8 cellular contexts compared by ENCODE assay signal in genomic region chr11:3807856-3808845, GRCh38. TPM values are rescaled to one million over a fixed set of nuclear protein-coding genes. Genes with fewer than 3 reads are reported as not detected.
DNase-seq lines count a peak whose midpoint lies in the region; ATAC-seq, FAIRE-seq and TF ChIP-seq lines count a peak whose summit lies in the region.

TSS of gene PGAP2 (plus strand) at chr11:3808560. CDS start at chr11:3811260, 2,700 bp downstream.

- peak within 1 kb of the TSS; percentile 80 to 90 for H3K27ac ChIP-seq in A549

- no peak for FAIRE-seq in A549 (lab: Jason Lieb, UNC)

- H3K4me2 ChIP-seq in A549, result peak within 1 kb of the TSS; percentile 95

- H3K27me3 ChIP-seq in endocrine pancreas (ENCODE audit: control insufficient read depth, insufficient read depth, low read length), result no peaks in the 10 kb centered on the region

- TF ChIP-seq EP300 in A549 (IDR thresholded peaks at IDR 0.05), result no peak

- peak within 1 kb of the TSS; percentile 84 for H3K4me3 Mint-ChIP-seq in activated CD4-positive, alpha-beta memory T cell treated with anti-CD3 and anti-CD28 coated beads for 36 hours
- H3K4me3 Mint-ChIP-seq in memory B cell, result peak within 1 kb of the TSS; percentile 95

- no peaks in the 10 kb centered on the region for H3K36me3 ChIP-seq in endocrine pancreas (ENCODE audit: control insufficient read depth, insufficient read depth, low read length)

- H3K9me3 Mint-ChIP-seq in activated CD4-positive, alpha-beta memory T cell treated with anti-CD3 and anti-CD28 coated beads for 36 hours, result no peaks in the 10 kb centered on the region
- no peaks in the 10 kb centered on the region for H3K9me3 Mint-ChIP-seq in memory B cell

- H3K27me3 Mint-ChIP-seq in activated CD4-positive, alpha-beta memory T cell treated with anti-CD3 and anti-CD28 coated beads for 36 hours, result no peaks in the 10 kb centered on the region
- no peaks in the 10 kb centered on the region for H3K27me3 Mint-ChIP-seq in memory B cell

- peak within 1 kb of the TSS; percentile 80 for H3K27ac Mint-ChIP-seq in activated CD4-positive, alpha-beta memory T cell treated with anti-CD3 and anti-CD28 coated beads for 36 hours
- H3K27ac Mint-ChIP-seq in memory B cell, result peak within 1 kb of the TSS; percentile 73

- peak within 1 kb of the TSS; percentile 81 for H3K9ac ChIP-seq in endocrine pancreas (ENCODE audit: control insufficient read depth, insufficient read depth, low read length)

- TF ChIP-seq POLR2A in A549 (IDR thresholded peaks at IDR 0.05; ENCODE audit: low read length), result 0 out of 2 replicates have a peak, but pooled peaks have one; percentile 16

- intact Hi-C loops in activated CD4-positive, alpha-beta memory T cell treated with anti-CD3 and anti-CD28 coated beads for 36 hours (cut with micrococcal nuclease), result loop anchor here (1.0 to 5.0 kb wide), 3 partner anchors 11 to 126 kb away; partner anchors contain the start of gene NUP98

- no peaks in the 10 kb centered on the region for H3K36me3 Mint-ChIP-seq in activated CD4-positive, alpha-beta memory T cell treated with anti-CD3 and anti-CD28 coated beads for 36 hours
- no peaks in the 10 kb centered on the region for H3K36me3 Mint-ChIP-seq in memory B cell

- H3K4me1 Mint-ChIP-seq in activated CD4-positive, alpha-beta memory T cell treated with anti-CD3 and anti-CD28 coated beads for 36 hours (ENCODE audit: low read depth), result peaks cover 19% of the 10 kb centered on the region
- H3K4me1 Mint-ChIP-seq in memory B cell, result peaks cover 10% of the 10 kb centered on the region

- CTCF ChIA-PET in A549 (lab: Yijun Ruan, JAX), result interaction anchor here (0.6 to 7.2 kb wide), 38 partner anchors 9 to 373 kb away, joined by 3 to 66 read pairs (median 4); partner anchors contain the start of genes NUP98 and RHOG
- CTCF ChIA-PET in activated CD4-positive, alpha-beta memory T cell treated with anti-CD3 and anti-CD28 coated beads for 36 hours (lab: Charles Lee), result interaction anchor here (0.6 to 5.3 kb wide), 38 partner anchors 8 to 284 kb away, joined by 3 to 40 read pairs (median 4); partner anchors contain the start of genes NUP98 and RHOG

- ATAC-seq in A549, result peak; percentile 84 to 89
- ATAC-seq in GM18502 (IDR thresholded peaks at IDR 0.05; ENCODE audit: poor library complexity, unreplicated experiment), result peak; percentile 64
- ATAC-seq in HG03095 (IDR thresholded peaks at IDR 0.05; ENCODE audit: unreplicated experiment), result peak; percentile 55
- ATAC-seq in memory B cell (ENCODE audit: low read depth), result peak; percentile 71

- H3K4me1 ChIP-seq in A549, result 0 out of 3 replicates have a peak, but pooled peaks cover 8% of the 10 kb centered on the region
- no peaks in the 10 kb centered on the region for H3K4me1 ChIP-seq in endocrine pancreas (ENCODE audit: control insufficient read depth, insufficient read depth, low read length)

- DNase-seq in A549 (ENCODE audit: low read depth in 1 of 2, low spot score in 1 of 2) (peak; percentile 73 to 93), NCI-H526 (lab: John Stamatoyannopoulos, UW) (peak; percentile 67 to 89), memory B cell (ENCODE audit: low spot score in 2 of 2) (peak in 1 of 2 donors; percentile 60)
- DNase-seq in activated CD4-positive, alpha-beta memory T cell treated with anti-CD3 and anti-CD28 coated beads for 36 hours, result peak; percentile 77
- peak; percentile 36 to 51 for DNase-seq in stimulated activated CD8-positive, alpha-beta memory T cell treated with anti-CD3 and anti-CD28 coated beads, Interleukin-15, amount 100 ng/mL, for 48 hours (ENCODE audit: low read depth in 2 of 2)

- peak; percentile 61 for TF ChIP-seq CTCF in A549 (IDR thresholded peaks at IDR 0.05)

- peak; percentile 54 to 57; a peak in 3 of 5 replicates for TF ChIP-seq RAD21 in A549 (conservative IDR thresholded peaks at IDR 0.05 in 1 of 2, IDR thresholded peaks at IDR 0.05 in 1 of 2)

- POLR2A ChIA-PET in A549 (lab: Yijun Ruan, JAX), result interaction anchor here (0.9 to 3.4 kb wide), 4 partner anchors 10 to 33 kb away, joined by 4 to 23 read pairs (median 8); partner anchors contain the start of genes NUP98 and RHOG
- POLR2A ChIA-PET in activated CD4-positive, alpha-beta memory T cell treated with anti-CD3 and anti-CD28 coated beads for 36 hours (lab: Charles Lee), result interaction anchor here (0.6 to 2.5 kb wide), 7 partner anchors 10 to 429 kb away, joined by 3 to 15 read pairs (median 3); partner anchors contain the start of genes NUP98 and ZNF195

- WGBS in A549 (ENCODE audit: missing lambda C conversion rate), result 4% methylated on average over 34 of the region's 53 CpGs

- H3K4me3 ChIP-seq in A549, result peak within 1 kb of the TSS; percentile 79
- peak within 1 kb of the TSS; percentile 77 for H3K4me3 ChIP-seq in endocrine pancreas (ENCODE audit: control insufficient read depth, insufficient read depth, low read length)

- no peaks in the 10 kb centered on the region for H3K9me3 ChIP-seq in A549
- H3K9me3 ChIP-seq in endocrine pancreas (ENCODE audit: control insufficient read depth, low read length), result no peaks in the 10 kb centered on the region

TF ChIP-seq in A549, 52 proteins besides CTCF, POLR2A, EP300 and RAD21:
- TF ChIP-seq SMC3 (IDR thresholded peaks at IDR 0.05) (peak; percentile 45), JUN (IDR thresholded peaks at IDR 0.05) (0 out of 5 replicates have a peak, but pooled peaks of 1 of the 2 experiments have one; percentile 3)
- TF ChIP-seq, protein P1, sequence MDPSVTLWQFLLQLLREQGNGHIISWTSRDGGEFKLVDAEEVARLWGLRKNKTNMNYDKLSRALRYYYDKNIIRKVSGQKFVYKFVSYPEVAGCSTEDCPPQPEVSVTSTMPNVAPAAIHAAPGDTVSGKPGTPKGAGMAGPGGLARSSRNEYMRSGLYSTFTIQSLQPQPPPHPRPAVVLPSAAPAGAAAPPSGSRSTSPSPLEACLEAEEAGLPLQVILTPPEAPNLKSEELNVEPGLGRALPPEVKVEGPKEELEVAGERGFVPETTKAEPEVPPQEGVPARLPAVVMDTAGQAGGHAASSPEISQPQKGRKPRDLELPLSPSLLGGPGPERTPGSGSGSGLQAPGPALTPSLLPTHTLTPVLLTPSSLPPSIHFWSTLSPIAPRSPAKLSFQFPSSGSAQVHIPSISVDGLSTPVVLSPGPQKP (IDR thresholded peaks at IDR 0.05; ENCODE audit: low read depth, low read length), result no peak

RNA-seq across cellular contexts. Expression of gene PGAP2, which starts in this region (rescaled TPM):
- 35.2 and 49.2 TPM in 2 replicates for polyA plus RNA-seq in A549 (2011; rRNA removed)
- 47.6 and 65.5 TPM in 2 replicates for polyA plus RNA-seq in A549 (2012; cell fraction: cytosol; rRNA removed)
- polyA plus RNA-seq in A549 (2012; cell fraction: nucleus; rRNA removed), result 65.2 and 78.0 TPM in 2 replicates
- 31.4 to 32.4 TPM (median 32.1 TPM) in 3 replicates for polyA plus RNA-seq in A549 (2017; fragmentation: RNase III; extraction: RNeasy Plus Mini Kit Qiagen cat#74134 plus additional on column Dnase treatment)
- 49.4 and 59.3 TPM in 2 replicates for polyA minus RNA-seq in A549 (2011; rRNA and poly(A)+ RNA removed)
- total RNA-seq in activated CD4-positive, alpha-beta memory T cell treated with anti-CD3 and anti-CD28 coated beads for 36 hours, result 10 to 100 TPM; 27.4 to 30.2 TPM
